Comparison of ENCODE assay signal across 8 cellular contexts in genomic region chr12:121776190-121777098, GRCh38. TPM values are rescaled to one million over a fixed set of nuclear protein-coding genes. Genes with fewer than 3 reads are reported as not detected.
A peak's percentile ranks its signal among the peaks of the same experiment; 100 is the strongest.
DNase-seq lines count a peak whose midpoint lies in the region; ATAC-seq and TF ChIP-seq lines count a peak whose summit lies in the region.

No MANE protein-coding gene starts in this region.

- DNase-seq in EL (peak; percentile 61), SK-N-SH (peak; percentile 90), activated gamma-delta T cell treated with Interleukin-2 at 50 U/mL for 16 hours (peak; percentile 95), glomerular visceral epithelial cell (ENCODE audit: extremely low spot score) (peak; percentile 70), psoas muscle (peak; percentile 84 to 91)

- no peak overlapping the region for H2AFZ ChIP-seq in SK-N-SH (ENCODE audit: low read depth)

- TF ChIP-seq RAD21 in SK-N-SH (IDR thresholded peaks at IDR 0.05; ENCODE audit: low read length): peak; percentile 57

- POLR2A ChIA-PET in SK-N-SH (lab: Yijun Ruan, JAX): no interaction called here

- TF ChIP-seq CTCF in SK-N-SH (IDR thresholded peaks at IDR 0.05): peak; percentile 87
- TF ChIP-seq CTCF in psoas muscle (IDR thresholded peaks at IDR 0.05): peak; percentile 78

- intact Hi-C loops in psoas muscle (cut with DNase I): loop anchor here (5.0 kb wide), 1 partner anchor 36 kb away; no protein-coding TSS in a partner anchor

- no peak overlapping the region for H3K4me2 ChIP-seq in SK-N-SH

- CTCF ChIA-PET in SK-N-SH (lab: Yijun Ruan, JAX): interaction anchor here (0.6 to 25.7 kb wide), 24 partner anchors 9 to 226 kb away, joined by 3 to 382 read pairs (median 4); partner anchors contain the start of genes RHOF and TMEM120B

- H3K79me2 ChIP-seq in SK-N-SH (ENCODE audit: insufficient read depth): no peaks in the 10 kb centered on the region; the same call in 1 of the 2 replicates

- peaks cover 6% of the 10 kb centered on the region for H3F3A ChIP-seq in SK-N-SH (replicated peaks; ENCODE audit: insufficient read depth)

- H3K27me3 ChIP-seq in SK-N-SH (ENCODE audit: insufficient read depth) (no peaks in the 10 kb centered on the region), psoas muscle (ENCODE audit: insufficient read depth in 3 of 3, low read length in 2 of 3) (no peaks in the 10 kb centered on the region)

- no peaks in the 10 kb centered on the region for H3K9me3 ChIP-seq in SK-N-SH
- H3K9me3 ChIP-seq in psoas muscle: no peaks in the 10 kb centered on the region

- WGBS in SK-N-SH (ENCODE audit: low lambda C conversion rate): 22% methylated on average over 14 of the region's 24 CpGs
- WGBS in psoas muscle, 3 donors: 36 to 42% (median 41%) methylated on average over 21 to 24 of the region's 24 CpGs

- TF ChIP-seq POLR2A in GM18505 (IDR thresholded peaks at IDR 0.05; ENCODE audit: borderline replicate concordance, extremely low read depth, insufficient read depth, insufficient read length): no peak

- ATAC-seq in HG03139 (IDR thresholded peaks at IDR 0.05; ENCODE audit: unreplicated experiment) (peak; percentile 45), psoas muscle (peak; percentile 49 to 68 (median 57)), GM21786 (IDR thresholded peaks at IDR 0.05; ENCODE audit: unreplicated experiment) (no peak), GM18505 (IDR thresholded peaks at IDR 0.05; ENCODE audit: unreplicated experiment) (no peak)

- H4K20me1 ChIP-seq in SK-N-SH (ENCODE audit: insufficient read depth): no peaks in the 10 kb centered on the region

- H3K36me3 ChIP-seq in SK-N-SH (replicated peaks in 1 of 2; ENCODE audit: control insufficient read depth in 1 of 2, insufficient read depth in 2 of 2, low read length in 1 of 2) (peaks cover 0 to 10% of the 10 kb centered on the region in 2 experiments), psoas muscle (ENCODE audit: insufficient read depth in 1 of 2, low read depth in 1 of 2) (peaks cover 0 to 44% of the 10 kb centered on the region in 2 donors)

- H3K27ac ChIP-seq in SK-N-SH (ENCODE audit: low read depth in 2 of 2, low read length in 1 of 2) (no peak overlapping the region), psoas muscle (no peak overlapping the region)

- H3K4me3 ChIP-seq in SK-N-SH (ENCODE audit: low read depth in 2 of 2, low read length in 1 of 2): no peak overlapping the region
- H3K4me3 ChIP-seq in psoas muscle: no peak overlapping the region

- no peaks in the 10 kb centered on the region for H3K9me2 ChIP-seq in SK-N-SH

- no peak for TF ChIP-seq EP300 in SK-N-SH (IDR thresholded peaks at IDR 0.05; ENCODE audit: borderline replicate concordance in 1 of 2, low read depth in 1 of 2, low read length in 1 of 2)

- no peak overlapping the region for H3K9ac ChIP-seq in SK-N-SH

- peaks cover 0 to 9% of the 10 kb centered on the region in 2 experiments; a peak in 1 of 4 replicates for H3K4me1 ChIP-seq in SK-N-SH (ENCODE audit: control insufficient read depth in 1 of 2, insufficient read depth in 2 of 2, low read depth in 1 of 2, low read length in 1 of 2)
- H3K4me1 ChIP-seq in psoas muscle: peaks cover 19% of the 10 kb centered on the region

TF ChIP-seq in SK-N-SH, 30 proteins besides CTCF, POLR2A, EP300 and RAD21:
- TF ChIP-seq FOSL2 (IDR thresholded peaks at IDR 0.05; ENCODE audit: borderline replicate concordance, low read depth) (no peak), SMC3 (IDR thresholded peaks at IDR 0.05; ENCODE audit: low read depth, low read length) (peak; percentile 77), NFIC (IDR thresholded peaks at IDR 0.05; ENCODE audit: borderline replicate concordance) (no peak), TCF12 (IDR thresholded peaks at IDR 0.05) (no peak)

RNA-seq across cellular contexts. Expression of gene RHOF, which starts 17.0 kb away (rescaled TPM):
- polyA plus RNA-seq in SK-N-SH (2012; rRNA removed) (5.0 and 5.3 TPM in 2 replicates), psoas muscle (1 to 10 TPM; 1.4 to 4.3 (median 1.6) TPM)
- polyA plus RNA-seq in SK-N-SH (2012; cell fraction: cytosol; rRNA removed): 2.3 and 2.8 TPM in 2 replicates
- polyA plus RNA-seq in SK-N-SH (2012; cell fraction: nucleus; rRNA removed): 19.5 and 20.2 TPM in 2 replicates
- 1 to 10 TPM; 3.3 to 4.8 (median 3.9) TPM for total RNA-seq in psoas muscle

RNA-seq across cellular contexts. Expression of gene SETD1B, which starts 27.4 kb away (rescaled TPM):
- 1.2 and 2.0 TPM in 2 replicates for polyA plus RNA-seq in SK-N-SH (2012; rRNA removed)
- polyA plus RNA-seq in SK-N-SH (2012; cell fraction: cytosol; rRNA removed): 1.5 and 1.8 TPM in 2 replicates
- polyA plus RNA-seq in SK-N-SH (2012; cell fraction: nucleus; rRNA removed): 8.4 and 11.5 TPM in 2 replicates
- total RNA-seq in psoas muscle: 10 to 100 TPM in 3 of 4 donors, 1 to 10 TPM in 1; 9.2 to 13.0 (median 11.8) TPM
- polyA plus RNA-seq in psoas muscle: 1 to 10 TPM; 2.8 to 7.5 (median 3.0) TPM

Comparison
In these comparisons a context has a peak if more than half of its experiments do, and no peak if none do; other contexts are left out.
1. ATAC-seq: peak in HG03139 (single experiment) and psoas muscle (4 of 4); none in GM21786 (single experiment) and GM18505 (single experiment).
2. Peak in every context shown above with its lines, with median percentiles within 50 percentile points of each other: DNase-seq.